8 cellular contexts compared by ENCODE assay signal in genomic region chr1:53393325-53393792, GRCh38.
DNase-seq lines count a peak whose midpoint lies in the region; ATAC-seq and TF ChIP-seq lines count a peak whose summit lies in the region.

No MANE protein-coding gene starts in this region.

- no peak overlapping the region for H3K4me3 ChIP-seq in BE2C (ENCODE audit: low read depth, low read length)

- no peaks in the 10 kb centered on the region for H3K36me3 ChIP-seq in BE2C

- DNase-seq in BE2C (peak; percentile 69), NCI-H2171 treated with DMSO at 0.1 percent for 48 hours (lab: John Stamatoyannopoulos, UW) (peak; percentile 64), cerebellar cortex (ENCODE audit: low spot score) (peak; percentile 85), left colon (peak in 1 of 2 donors; percentile 72)
- peak; percentile 60 for DNase-seq in activated CD4-positive, alpha-beta T cell treated with anti-CD3 and anti-CD28 coated beads for 1 hour
- DNase-seq in stimulated activated CD4-positive, alpha-beta T cell treated with anti-CD3 and anti-CD28 coated beads, Interleukin-4, amount 100 ng/mL, for 24 hours = peak; percentile 79

- H3K9me3 ChIP-seq in BE2C = no peaks in the 10 kb centered on the region

- intact Hi-C loops in left colon (cut with DNase I, micrococcal nuclease) = loop anchor here (2.0 to 5.0 kb wide), 2 partner anchors 115 to 116 kb away; no protein-coding TSS in a partner anchor

- H3K4me1 ChIP-seq in BE2C = no peaks in the 10 kb centered on the region

- H3K27me3 ChIP-seq in BE2C = no peaks in the 10 kb centered on the region

- TF ChIP-seq CTCF in BE2C (IDR thresholded peaks at IDR 0.05; ENCODE audit: low read depth, low read length) = peak; percentile 71

- ATAC-seq in GM21723 (IDR thresholded peaks at IDR 0.05; ENCODE audit: unreplicated experiment) (peak; percentile 60), left colon (peak; percentile 88), GM21825 (IDR thresholded peaks at IDR 0.05; ENCODE audit: unreplicated experiment) (no peak)
